ENCODE assay signal across 19 cellular contexts in the genomic region with DNA sequence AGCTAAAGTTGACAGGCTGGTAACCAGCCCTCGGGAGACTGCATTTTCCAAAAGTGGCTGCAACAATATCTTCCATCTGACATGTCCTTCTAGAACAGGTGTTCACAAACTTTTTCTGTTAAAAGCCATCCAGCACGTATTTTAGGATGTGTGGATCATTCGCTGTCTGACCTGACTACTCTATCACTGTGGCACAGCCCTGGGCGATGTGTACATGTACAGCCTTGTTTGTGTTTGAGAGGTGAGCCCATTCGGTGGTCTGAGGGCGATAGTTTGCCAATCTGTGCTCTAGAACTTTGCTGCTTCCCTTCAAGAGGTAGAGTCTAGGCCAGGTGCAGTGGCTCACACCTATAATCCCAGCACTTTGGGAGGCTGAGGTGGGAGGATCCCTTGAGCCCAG.
DNase-seq lines count a peak whose midpoint lies in the region; TF ChIP-seq lines count a peak whose summit lies in the region.
"Had no signal": no experiment of that assay in that cellular context is flagged by ENCODE, and none has a peak within 500 bp of the region (broad histone marks: within the 10 kb centered on the region; RNA-seq: fewer than 3 reads in every experiment).

No MANE protein-coding gene starts in this region.

- H3K4me1 Mint-ChIP-seq in Calu3 (ENCODE audit: low read depth, unreplicated experiment) (peaks cover 61% of the 10 kb centered on the region), endodermal cell (peaks cover 23% of the 10 kb centered on the region)
- H3K4me1 Mint-ChIP-seq: T-cell had no signal

- H3K27ac Mint-ChIP-seq in Calu3 (ENCODE audit: unreplicated experiment) (peak overlapping the region; percentile 96), endodermal cell (no peak overlapping the region)
- H3K27ac Mint-ChIP-seq: T-cell had no signal

- no peak for TF ChIP-seq CTCF in Calu3 (IDR thresholded peaks at IDR 0.05; ENCODE audit: unreplicated experiment)
- TF ChIP-seq CTCF in PC-9 (conservative IDR thresholded peaks at IDR 0.05): no peak
- TF ChIP-seq CTCF in endodermal cell (conservative IDR thresholded peaks at IDR 0.05): no peak
- no peak for TF ChIP-seq CTCF in sigmoid colon (IDR thresholded peaks at IDR 0.05)
- TF ChIP-seq CTCF in BE2C (IDR thresholded peaks at IDR 0.05; ENCODE audit: low read depth, low read length): no peak

- H3K9me3 ChIP-seq in PC-9 (ENCODE audit: insufficient read depth, low read depth): no peaks in the 10 kb centered on the region
- no peaks in the 10 kb centered on the region for H3K9me3 ChIP-seq in endodermal cell (ENCODE audit: control insufficient read depth, low read length)
- no peaks in the 10 kb centered on the region for H3K9me3 ChIP-seq in sigmoid colon
- no peaks in the 10 kb centered on the region for H3K9me3 ChIP-seq in BE2C
- H3K9me3 ChIP-seq: BLaER1 treated with 17β-estradiol and CSF1 and Interleukin-3, amounts not matched to agents 10 nM and 100 nM; SJCRH30 had no signal

- H3K4me1 ChIP-seq in PC-9 (replicated peaks; ENCODE audit: insufficient read depth) (peaks cover 13% of the 10 kb centered on the region), endodermal cell (ENCODE audit: control insufficient read depth, insufficient read depth, low read length) (peaks cover 6% of the 10 kb centered on the region), sigmoid colon (no peaks in the 10 kb centered on the region), BE2C (no peaks in the 10 kb centered on the region)

- H3K36me3 ChIP-seq in PC-9 (ENCODE audit: low read depth) (no peaks in the 10 kb centered on the region), endodermal cell (ENCODE audit: control insufficient read depth, insufficient read depth, low read length) (no peaks in the 10 kb centered on the region), sigmoid colon (no peaks in the 10 kb centered on the region), BE2C (no peaks in the 10 kb centered on the region)
- H3K36me3 ChIP-seq: BLaER1 treated with 17β-estradiol and CSF1 and Interleukin-3, amounts not matched to agents 10 nM and 100 nM; SJCRH30 had no signal

- no peaks in the 10 kb centered on the region for H4K20me1 ChIP-seq in PC-9 (ENCODE audit: insufficient read depth)
- H4K20me1 ChIP-seq: BLaER1 treated with 17β-estradiol and CSF1 and Interleukin-3, amounts not matched to agents 10 nM and 100 nM had no signal

- H3K36me3 Mint-ChIP-seq in Calu3 (ENCODE audit: insufficient read depth, unreplicated experiment) (peaks cover 27% of the 10 kb centered on the region), endodermal cell (ENCODE audit: low read depth) (no peaks in the 10 kb centered on the region)
- H3K36me3 Mint-ChIP-seq: CD4-positive, alpha-beta memory T cell; T-cell had no signal

- BruUV-seq in Calu3 (replicated peaks; lab: Mats Ljungman, UMichigan) (no TSS peak), PC-9 (replicated peaks; lab: Mats Ljungman, UMichigan) (no TSS peak)

- intact Hi-C loops in Calu3 (cut with micrococcal nuclease; ENCODE audit: unreplicated experiment): no loop called here
- intact Hi-C loops in PC-9 (cut with micrococcal nuclease; ENCODE audit: unreplicated experiment): no loop called here
- intact Hi-C loops in sigmoid colon (cut with DNase I): no loop called here

- H3K27me3 Mint-ChIP-seq in Calu3 (ENCODE audit: unreplicated experiment) (no peaks in the 10 kb centered on the region), endodermal cell (ENCODE audit: insufficient read depth) (no peaks in the 10 kb centered on the region)
- H3K27me3 Mint-ChIP-seq: CD4-positive, alpha-beta memory T cell; T-cell had no signal

- DNase-seq in Calu3: no peak
- no peak for DNase-seq in PC-9
- DNase-seq in endodermal cell: peak; percentile 30
- DNase-seq in sigmoid colon: peak; percentile 5
- DNase-seq in BE2C: no peak
- DNase-seq in GM19238 (ENCODE audit: insufficient read length, low spot score): no peak
- DNase-seq in NCI-H2081 (lab: John Stamatoyannopoulos, UW): no peak
- DNase-seq: CD4-positive, alpha-beta memory T cell; DMS53; GDM1; H9; NCI-H1694; NCI-H2107; NCI-H446 treated with DMSO at 0.1 percent for 48 hours; NCI-H526 treated with DMSO at 0.1 percent for 48 hours; T-cell had no signal

- WGBS in endodermal cell (ENCODE audit: insufficient coverage in 1 of 2, insufficient read length in 1 of 2), 2 experiments: 88 to 94% methylated on average over 5 to 6 of the region's 6 CpGs
- WGBS in sigmoid colon, 2 donors: 93 to 96% methylated on average over 6 of the region's 6 CpGs

- no peak overlapping the region for H3K4me2 ChIP-seq in PC-9

- no peaks in the 10 kb centered on the region for H3K9me2 ChIP-seq in PC-9 (ENCODE audit: insufficient read depth)

- no peak overlapping the region for H3K9ac ChIP-seq in endodermal cell (ENCODE audit: extremely low read depth, low read length, poor library complexity, severe bottlenecking)
- H3K9ac ChIP-seq: BLaER1 treated with 17β-estradiol and CSF1 and Interleukin-3, amounts not matched to agents 10 nM and 100 nM had no signal

- H3K27me3 ChIP-seq in PC-9 (ENCODE audit: insufficient read depth, low read depth) (no peaks in the 10 kb centered on the region), endodermal cell (ENCODE audit: control insufficient read depth, insufficient read depth, low read length, poor library complexity, severe bottlenecking) (no peaks in the 10 kb centered on the region), sigmoid colon (no peaks in the 10 kb centered on the region), BE2C (no peaks in the 10 kb centered on the region)
- H3K27me3 ChIP-seq: BLaER1 treated with 17β-estradiol and CSF1 and Interleukin-3, amounts not matched to agents 10 nM and 100 nM; SJCRH30 had no signal

- no peak for TF ChIP-seq POLR2A in sigmoid colon (IDR thresholded peaks at IDR 0.05)

- H3K4me3 ChIP-seq in PC-9 (no peak overlapping the region), endodermal cell (ENCODE audit: low read length) (no peak overlapping the region), sigmoid colon (no peak overlapping the region), BE2C (ENCODE audit: low read depth, low read length) (no peak overlapping the region)
- H3K4me3 ChIP-seq: BLaER1 treated with 17β-estradiol and CSF1 and Interleukin-3, amounts not matched to agents 10 nM and 100 nM; SJCRH30 had no signal

- POLR2A ChIA-PET in PC-9 (lab: Charles Lee; ENCODE audit: unreplicated experiment): interaction anchor here (0.7 kb wide), 1 partner anchor 12 kb away, joined by 3 read pairs; no protein-coding TSS in a partner anchor

- CTCF ChIA-PET in Calu3 (lab: Charles Lee) (interaction anchor here (0.5 kb wide), 1 partner anchor 711 kb away, joined by 4 read pairs; no protein-coding TSS in a partner anchor), PC-9 (lab: Charles Lee) (no interaction called here)

- H3F3A ChIP-seq in PC-9 (ENCODE audit: insufficient read depth, low read depth): peaks cover 11% of the 10 kb centered on the region

- H2AFZ ChIP-seq in PC-9: no peak overlapping the region

- H3K27ac ChIP-seq in PC-9: 0 out of 2 replicates have a peak overlapping the region, but pooled peaks have one; percentile 16
- H3K27ac ChIP-seq in endodermal cell (ENCODE audit: low read depth, low read length): no peak overlapping the region
- H3K27ac ChIP-seq in sigmoid colon: no peak overlapping the region
- H3K27ac ChIP-seq: BLaER1 treated with 17β-estradiol and CSF1 and Interleukin-3, amounts not matched to agents 10 nM and 100 nM; HL-60; SJCRH30 had no signal

- H3K79me2 ChIP-seq in PC-9 (ENCODE audit: low read depth): no peaks in the 10 kb centered on the region

- H3K9me3 Mint-ChIP-seq in Calu3 (ENCODE audit: low read depth, unreplicated experiment) (no peaks in the 10 kb centered on the region), endodermal cell (no peaks in the 10 kb centered on the region)
- H3K9me3 Mint-ChIP-seq: CD4-positive, alpha-beta memory T cell; H9 had no signal

- H3K4me3 Mint-ChIP-seq in Calu3 (ENCODE audit: low read depth, unreplicated experiment) (no peak overlapping the region), endodermal cell (no peak overlapping the region)
- H3K4me3 Mint-ChIP-seq: CD4-positive, alpha-beta memory T cell; H9; T-cell had no signal

- no peak for TF ChIP-seq EP300 in sigmoid colon (IDR thresholded peaks at IDR 0.05)

Comparison
In these comparisons a context has a peak if more than half of its experiments do, and no peak if none do; other contexts are left out.
1. DNase-seq: peak in endodermal cell (single experiment) and sigmoid colon (single experiment); none in Calu3 (single experiment), PC-9 (0 of 2), BE2C (single experiment), GM19238 (single experiment) and NCI-H2081 (0 of 2).